1 cellular context compared by ENCODE assay signal in the genomic region with DNA sequence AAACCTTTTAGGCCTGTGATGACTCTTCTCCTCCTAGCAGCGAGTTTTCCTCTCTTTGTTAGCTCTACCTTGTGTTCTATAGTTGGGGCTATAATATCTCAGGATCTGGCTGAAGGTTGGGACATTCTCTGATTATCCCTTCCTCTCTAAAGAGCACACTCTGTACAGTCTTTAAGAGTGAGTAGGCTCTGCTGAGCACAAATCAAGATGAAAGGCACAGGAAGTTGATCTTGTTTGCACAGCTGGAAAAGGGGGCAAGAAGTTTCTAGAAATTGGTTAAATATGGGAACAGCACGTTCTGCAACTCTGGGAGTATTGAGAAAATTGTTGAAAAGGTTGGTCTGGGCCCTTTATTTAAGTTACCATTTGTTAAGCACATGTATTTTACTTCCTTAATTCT.
TF ChIP-seq lines count a peak whose summit lies in the region.

No MANE protein-coding gene starts in this region.

TF ChIP-seq in IMR-90, 13 proteins besides CTCF, POLR2A, EP300 and RAD21 (continued from another document):
- TF ChIP-seq MAZ (IDR thresholded peaks at IDR 0.05; ENCODE audit: borderline replicate concordance, low read depth, low read length) = no peak
- no peak for TF ChIP-seq MAFK (IDR thresholded peaks at IDR 0.05; ENCODE audit: low read depth, low read length)
- no peak for TF ChIP-seq RFX5 (IDR thresholded peaks at IDR 0.05; ENCODE audit: low read depth, low read length)
- no peak for TF ChIP-seq MXI1 (IDR thresholded peaks at IDR 0.05; ENCODE audit: borderline replicate concordance, low read depth, low read length)
- no peak for TF ChIP-seq BHLHE40 (IDR thresholded peaks at IDR 0.05; ENCODE audit: low read depth, low read length)
